Comparison of ENCODE assay signal across 15 cellular contexts in genomic region chr5:124725040-124725434, GRCh38. TPM values are rescaled to one million over a fixed set of nuclear protein-coding genes. Genes with fewer than 3 reads are reported as not detected.
DNase-seq lines count a peak whose midpoint lies in the region; ATAC-seq and TF ChIP-seq lines count a peak whose summit lies in the region.
"Had no signal": no experiment of that assay in that cellular context is flagged by ENCODE, and none has a peak within 500 bp of the region (broad histone marks: within the 10 kb centered on the region; RNA-seq: fewer than 3 reads in every experiment).

No MANE protein-coding gene starts in this region.

- H3K36me3 ChIP-seq in CD8-positive, alpha-beta T cell (ENCODE audit: insufficient read depth, low read length), result no peaks in the 10 kb centered on the region
- H3K36me3 ChIP-seq in smooth muscle cell (ENCODE audit: low read depth), result no peaks in the 10 kb centered on the region
- H3K36me3 ChIP-seq: gastroesophageal sphincter had no signal

- no peaks in the 10 kb centered on the region for H3K4me1 ChIP-seq in CD8-positive, alpha-beta T cell (ENCODE audit: insufficient read depth, low read length)
- H3K4me1 ChIP-seq in smooth muscle cell (ENCODE audit: low read depth), result peaks cover 24% of the 10 kb centered on the region

- CTCF ChIA-PET in CD8-positive, alpha-beta T cell (lab: Charles Lee), result no interaction called here

- peaks cover 91% of the 10 kb centered on the region for H3K79me2 ChIP-seq in smooth muscle cell (ENCODE audit: low read depth)

- DNase-seq in fibroblast of villous mesenchyme (ENCODE audit: low read depth) (no peak), DMS53 treated with DMSO at 0.1 percent for 48 hours (lab: John Stamatoyannopoulos, UW; ENCODE audit: unreplicated experiment) (no peak), smooth muscle cell (lab: John Stamatoyannopoulos, UW; ENCODE audit: unreplicated experiment) (no peak)
- no peak for DNase-seq in activated T-cell treated with anti-CD3 and anti-CD28 coated beads, Interleukin-2, amount 50 U/mL, for 72 hours
- no peak for DNase-seq in CD8-positive, alpha-beta T cell
- DNase-seq: activated T-cell treated with anti-CD3 and anti-CD28 coated beads for 4 hours, cerebellar nuclear complex, NCI-H1930 had no signal

- H3K9ac ChIP-seq in smooth muscle cell (ENCODE audit: low read depth), result no peak overlapping the region

- H3K27me3 ChIP-seq in CD8-positive, alpha-beta T cell (ENCODE audit: insufficient read depth, low read length), result no peaks in the 10 kb centered on the region
- no peaks in the 10 kb centered on the region for H3K27me3 ChIP-seq in smooth muscle cell (ENCODE audit: low read depth)
- H3K27me3 ChIP-seq: gastroesophageal sphincter had no signal

- H4K20me1 ChIP-seq in smooth muscle cell (ENCODE audit: low read depth), result peaks cover 94% of the 10 kb centered on the region

- H3K27me3 Mint-ChIP-seq in activated T-cell treated with anti-CD3 and anti-CD28 coated beads, Interleukin-2, amount 50 U/mL, for 72 hours (ENCODE audit: low read depth), result peaks cover 22% of the 10 kb centered on the region
- H3K27me3 Mint-ChIP-seq in CD8-positive, alpha-beta T cell (ENCODE audit: low read depth), result peaks cover 4% of the 10 kb centered on the region

- H3K27ac Mint-ChIP-seq in activated T-cell treated with anti-CD3 and anti-CD28 coated beads, Interleukin-2, amount 50 U/mL, for 72 hours, result no peak overlapping the region
- no peak overlapping the region for H3K27ac Mint-ChIP-seq in CD8-positive, alpha-beta T cell
- H3K27ac Mint-ChIP-seq: mesothelial cell of epicardium; stimulated activated effector memory CD8-positive, alpha-beta T cell treated with anti-CD3 and anti-CD28 coated beads, Interleukin-12 subunit alpha, Interleukin-12 subunit beta, amount 100 ng/mL, for 72 hours had no signal

- peak; percentile 62 for ATAC-seq in GM18498 (IDR thresholded peaks at IDR 0.05; ENCODE audit: unreplicated experiment)
- peak; percentile 61 for ATAC-seq in GM21576 (IDR thresholded peaks at IDR 0.05; ENCODE audit: unreplicated experiment)
- ATAC-seq in HG03439 (IDR thresholded peaks at IDR 0.05; ENCODE audit: unreplicated experiment), result peak; percentile 61
- ATAC-seq in activated T-cell treated with anti-CD3 and anti-CD28 coated beads, Interleukin-2, amount 50 U/mL, for 72 hours (replicated peaks in 1 of 2), result no peak
- no peak for ATAC-seq in CD8-positive, alpha-beta T cell
- ATAC-seq: gastroesophageal sphincter; stimulated activated effector memory CD8-positive, alpha-beta T cell treated with anti-CD3 and anti-CD28 coated beads, Interleukin-12 subunit alpha, Interleukin-12 subunit beta, amount 100 ng/mL, for 72 hours had no signal

- no peaks in the 10 kb centered on the region for H3K9me3 ChIP-seq in CD8-positive, alpha-beta T cell (ENCODE audit: low read length)
- no peaks in the 10 kb centered on the region for H3K9me3 ChIP-seq in smooth muscle cell (replicated peaks; ENCODE audit: low read depth)
- H3K9me3 ChIP-seq: gastroesophageal sphincter had no signal

- WGBS in smooth muscle cell (ENCODE audit: low lambda C conversion rate), result 80% methylated on average over 4 of the region's 4 CpGs

- no peak overlapping the region for H3K4me2 ChIP-seq in smooth muscle cell

- peaks cover 0 to 6% of the 10 kb centered on the region in 2 donors for H3K9me3 Mint-ChIP-seq in activated T-cell treated with anti-CD3 and anti-CD28 coated beads, Interleukin-2, amount 50 U/mL, for 72 hours
- no peaks in the 10 kb centered on the region for H3K9me3 Mint-ChIP-seq in CD8-positive, alpha-beta T cell
- H3K9me3 Mint-ChIP-seq: mesothelial cell of epicardium had no signal

- no peak overlapping the region for H2AFZ ChIP-seq in smooth muscle cell (ENCODE audit: low read depth)

- H3K4me3 Mint-ChIP-seq in activated T-cell treated with anti-CD3 and anti-CD28 coated beads, Interleukin-2, amount 50 U/mL, for 72 hours, result no peak overlapping the region
- no peak overlapping the region for H3K4me3 Mint-ChIP-seq in CD8-positive, alpha-beta T cell
- H3K4me3 Mint-ChIP-seq: mesothelial cell of epicardium; stimulated activated effector memory CD8-positive, alpha-beta T cell treated with anti-CD3 and anti-CD28 coated beads, Interleukin-12 subunit alpha, Interleukin-12 subunit beta, amount 100 ng/mL, for 72 hours had no signal

- H3K4me3 ChIP-seq in fibroblast of villous mesenchyme (ENCODE audit: low read depth, low read length) (no peak overlapping the region), smooth muscle cell (no peak overlapping the region)
- H3K4me3 ChIP-seq in CD8-positive, alpha-beta T cell (ENCODE audit: low read depth, low read length), result no peak overlapping the region
- H3K4me3 ChIP-seq: gastroesophageal sphincter, skin epidermis had no signal

- intact Hi-C loops in CD8-positive, alpha-beta T cell (cut with DNase I, micrococcal nuclease), result no loop called here

- POLR2A ChIA-PET in CD8-positive, alpha-beta T cell (lab: Charles Lee), result no interaction called here

- no peak overlapping the region for H3K27ac ChIP-seq in CD8-positive, alpha-beta T cell (ENCODE audit: low read depth, low read length)
- no peak overlapping the region for H3K27ac ChIP-seq in smooth muscle cell (ENCODE audit: low read depth)
- H3K27ac ChIP-seq: skin epidermis had no signal

- no peaks in the 10 kb centered on the region for H3F3A ChIP-seq in smooth muscle cell (ENCODE audit: low read depth)

- H3K4me1 Mint-ChIP-seq in activated T-cell treated with anti-CD3 and anti-CD28 coated beads, Interleukin-2, amount 50 U/mL, for 72 hours (ENCODE audit: low read depth), result no peaks in the 10 kb centered on the region
- H3K4me1 Mint-ChIP-seq in CD8-positive, alpha-beta T cell (ENCODE audit: low read depth), result no peaks in the 10 kb centered on the region
- H3K4me1 Mint-ChIP-seq: stimulated activated effector memory CD8-positive, alpha-beta T cell treated with anti-CD3 and anti-CD28 coated beads, Interleukin-12 subunit alpha, Interleukin-12 subunit beta, amount 100 ng/mL, for 72 hours had no signal

- peak; percentile 5 for TF ChIP-seq CTCF in fibroblast of villous mesenchyme (IDR thresholded peaks at IDR 0.05; ENCODE audit: insufficient read depth, low read depth, low read length)
- TF ChIP-seq CTCF in CD8-positive, alpha-beta T cell (IDR thresholded peaks at IDR 0.05), result no peak
- no peak for TF ChIP-seq CTCF in smooth muscle cell (IDR thresholded peaks at IDR 0.05; ENCODE audit: borderline replicate concordance, insufficient read depth, poor library complexity, severe bottlenecking)

- no peaks in the 10 kb centered on the region for H3K36me3 Mint-ChIP-seq in activated T-cell treated with anti-CD3 and anti-CD28 coated beads, Interleukin-2, amount 50 U/mL, for 72 hours (ENCODE audit: insufficient read depth in 2 of 2)
- H3K36me3 Mint-ChIP-seq in CD8-positive, alpha-beta T cell, result no peaks in the 10 kb centered on the region
- H3K36me3 Mint-ChIP-seq: stimulated activated effector memory CD8-positive, alpha-beta T cell treated with anti-CD3 and anti-CD28 coated beads, Interleukin-12 subunit alpha, Interleukin-12 subunit beta, amount 100 ng/mL, for 72 hours had no signal

RNA-seq across cellular contexts. Expression of gene ZNF608, which starts 21.4 kb away (rescaled TPM):
- 2.6 and 8.4 TPM in 2 replicates for total RNA-seq in fibroblast of villous mesenchyme
- under 1 TPM in 1 of 2 donors, not detected in 1; 0.05 TPM for total RNA-seq in activated T-cell treated with anti-CD3 and anti-CD28 coated beads, Interleukin-2, amount 50 U/mL, for 72 hours
- total RNA-seq in CD8-positive, alpha-beta T cell, result 1 to 10 TPM in 1 of 2 experiments, under 1 TPM in 1; 0.27 to 1.1 TPM
- total RNA-seq in smooth muscle cell, result 33.1 and 69.5 TPM in 2 replicates
- 15.4 and 22.0 TPM in 2 replicates for polyA plus RNA-seq in smooth muscle cell

Comparison
In these comparisons a context has a peak if more than half of its experiments do, and no peak if none do; other contexts are left out.
1. ATAC-seq: peak in GM18498 (single experiment), GM21576 (single experiment) and HG03439 (single experiment); none in activated T-cell treated with anti-CD3 and anti-CD28 coated beads, Interleukin-2, amount 50 U/mL, for 72 hours (0 of 2) and CD8-positive, alpha-beta T cell (single experiment).